ENCODE assay signal across 19 cellular contexts in genomic region chr19:16807416-16808274, GRCh38. TPM values are rescaled to one million over a fixed set of nuclear protein-coding genes. Genes with fewer than 3 reads are reported as not detected.
DNase-seq lines count a peak whose midpoint lies in the region; ATAC-seq and TF ChIP-seq lines count a peak whose summit lies in the region.
"Had no signal": no experiment of that assay in that cellular context is flagged by ENCODE, and none has a peak within 500 bp of the region (broad histone marks: within the 10 kb centered on the region; RNA-seq: fewer than 3 reads in every experiment).

No MANE protein-coding gene starts in this region.

- H3K79me1 ChIP-seq in neuronal stem cell (ENCODE audit: low read depth, low read length) (no peaks in the 10 kb centered on the region), mesenchymal stem cell (replicated peaks; ENCODE audit: low read length, poor library complexity, severe bottlenecking) (no peaks in the 10 kb centered on the region)

- H4K8ac ChIP-seq in neuronal stem cell (ENCODE audit: low read depth, low read length) (no peak overlapping the region), mesenchymal stem cell (ENCODE audit: low read length) (no peak overlapping the region)

- H3K4me1 ChIP-seq in HEK293 (ENCODE audit: control insufficient read depth, insufficient read depth, low read length), result no peaks in the 10 kb centered on the region
- H3K4me1 ChIP-seq in neuronal stem cell (ENCODE audit: control insufficient read depth in 2 of 2, insufficient read depth in 1 of 2, low read depth in 1 of 2, low read length in 2 of 2), result peaks cover 0 to 6% of the 10 kb centered on the region in 2 donors
- peaks cover 5% of the 10 kb centered on the region for H3K4me1 ChIP-seq in mesenchymal stem cell (ENCODE audit: control insufficient read depth, insufficient read depth, low read depth, low read length)
- H3K4me1 ChIP-seq: A549 had no signal

- WGBS in neuronal stem cell (ENCODE audit: extremely low coverage in 2 of 2, insufficient read length in 2 of 2, insufficient replicate concordance in 1 of 2), 2 donors, result no CpG with 5 or more reads among the region's 32 CpGs
- 89% methylated on average over 31 of the region's 32 CpGs for WGBS in mesenchymal stem cell

- H3K9me3 ChIP-seq in HEK293 (ENCODE audit: control insufficient read depth, insufficient read depth, low read depth, low read length) (no peaks in the 10 kb centered on the region), neuronal stem cell (replicated peaks in 1 of 2; ENCODE audit: control insufficient read depth in 2 of 2, insufficient read depth in 1 of 2, low read depth in 1 of 2, low read length in 2 of 2) (peaks cover 0 to 4% of the 10 kb centered on the region in 2 donors), mesenchymal stem cell (ENCODE audit: control insufficient read depth, low read length) (peaks cover 8% of the 10 kb centered on the region)
- H3K9me3 ChIP-seq: A549 had no signal

- H3K14ac ChIP-seq in neuronal stem cell (ENCODE audit: low read length), result no peak overlapping the region
- no peak overlapping the region for H3K14ac ChIP-seq in mesenchymal stem cell (ENCODE audit: low read length in 2 of 2)

- H3K23ac ChIP-seq in neuronal stem cell (ENCODE audit: low read depth, low read length, poor library complexity), result no peak overlapping the region
- no peak overlapping the region for H3K23ac ChIP-seq in mesenchymal stem cell (ENCODE audit: low read length in 2 of 2)

- ATAC-seq in HG02678 (IDR thresholded peaks at IDR 0.05; ENCODE audit: unreplicated experiment), result no peak
- ATAC-seq in HG03108 (IDR thresholded peaks at IDR 0.05; ENCODE audit: unreplicated experiment), result no peak
- ATAC-seq: A549, HepG2 had no signal

- H2AK5ac ChIP-seq in neuronal stem cell (ENCODE audit: low read depth, low read length), result peak overlapping the region; percentile 2
- H2AK5ac ChIP-seq in mesenchymal stem cell (ENCODE audit: low read length, severe bottlenecking), result no peak overlapping the region

- H3K9ac ChIP-seq in neuronal stem cell (ENCODE audit: low read depth, low read length, poor library complexity), result no peak overlapping the region
- H3K9ac ChIP-seq in mesenchymal stem cell (ENCODE audit: low read length), result no peak overlapping the region

- H3K27me3 ChIP-seq in neuronal stem cell (ENCODE audit: control insufficient read depth in 3 of 3, insufficient read depth in 3 of 3, low read depth in 1 of 3, low read length in 3 of 3) (no peaks in the 10 kb centered on the region), mesenchymal stem cell (ENCODE audit: control insufficient read depth in 1 of 2, insufficient read depth in 1 of 2, low read length in 2 of 2) (no peaks in the 10 kb centered on the region)

- H2AFZ ChIP-seq in neuronal stem cell (ENCODE audit: low read length) (peak overlapping the region; percentile 42), mesenchymal stem cell (ENCODE audit: low read depth, low read length) (no peak overlapping the region)

- H3K4me2 ChIP-seq in neuronal stem cell (ENCODE audit: insufficient read depth, low read length, poor library complexity, severe bottlenecking) (no peak overlapping the region), mesenchymal stem cell (ENCODE audit: low read length, poor library complexity, severe bottlenecking) (no peak overlapping the region)
- H3K4me2 ChIP-seq: A549 had no signal

- no peak for TF ChIP-seq CTCF in HEK293 (tag by site-specific recombination; IDR thresholded peaks at IDR 0.05)
- TF ChIP-seq CTCF in choroid plexus epithelial cell (conservative IDR thresholded peaks at IDR 0.05; ENCODE audit: low read depth, low read length), result no peak

- H2BK12ac ChIP-seq in neuronal stem cell (ENCODE audit: low read length) (no peak overlapping the region), mesenchymal stem cell (ENCODE audit: low read length in 2 of 2) (no peak overlapping the region)

- DNase-seq in NCI-H146 treated with DMSO at 0.1 percent for 48 hours (lab: John Stamatoyannopoulos, UW; ENCODE audit: unreplicated experiment) (peak; percentile 75), choroid plexus epithelial cell (ENCODE audit: low read depth) (peak; percentile 67), neuronal stem cell (ENCODE audit: low spot score) (no peak), mesenchymal stem cell (no peak), COR-L47 (lab: John Stamatoyannopoulos, UW) (no peak)
- DNase-seq: AML-193; Calu3; CD4-positive, alpha-beta T cell; DMS79 treated with DMSO at 0.1 percent for 48 hours; GF-D8; GOT3; H9 had no signal

- CTCF ChIA-PET in HEK293 (lab: Yijun Ruan, JAX), result no interaction called here

- H3K27ac ChIP-seq in HEK293 (ENCODE audit: extremely low read depth, low read depth, low read length) (no peak overlapping the region), neuronal stem cell (replicated peaks; ENCODE audit: low read length) (no peak overlapping the region), mesenchymal stem cell (ENCODE audit: low read length, poor library complexity, severe bottlenecking) (no peak overlapping the region)
- H3K27ac ChIP-seq: 22Rv1, A549, C4-2B had no signal

- H2BK15ac ChIP-seq in neuronal stem cell (ENCODE audit: low read length) (no peak overlapping the region), mesenchymal stem cell (ENCODE audit: low read depth, poor library complexity, severe bottlenecking) (no peak overlapping the region)

- H4K91ac ChIP-seq in neuronal stem cell (ENCODE audit: low read depth, low read length, poor library complexity) (no peak overlapping the region), mesenchymal stem cell (ENCODE audit: low read length) (no peak overlapping the region)

- POLR2A ChIA-PET in HEK293 (lab: Yijun Ruan, JAX), result interaction anchor here (0.6 kb wide), 1 partner anchor 31 kb away, joined by 4 read pairs; no protein-coding TSS in a partner anchor

- H2BK120ac ChIP-seq in neuronal stem cell (ENCODE audit: low read depth, low read length) (no peak overlapping the region), mesenchymal stem cell (ENCODE audit: low read depth, low read length) (no peak overlapping the region)

- H3K4ac ChIP-seq in neuronal stem cell (ENCODE audit: low read length) (no peak overlapping the region), mesenchymal stem cell (ENCODE audit: low read depth in 1 of 2, low read length in 2 of 2) (no peak overlapping the region)

- H3K4me3 ChIP-seq in HEK293 (ENCODE audit: low read depth, low read length) (no peak overlapping the region), choroid plexus epithelial cell (ENCODE audit: low read depth, low read length) (no peak overlapping the region), neuronal stem cell (ENCODE audit: low read length in 2 of 2) (no peak overlapping the region), mesenchymal stem cell (ENCODE audit: insufficient read depth in 1 of 2, low read depth in 1 of 2, low read length in 2 of 2) (no peak overlapping the region)
- H3K4me3 ChIP-seq: A549 had no signal

- H3K18ac ChIP-seq in neuronal stem cell (ENCODE audit: low read length) (peak overlapping the region; percentile 24), mesenchymal stem cell (ENCODE audit: low read depth in 1 of 2, low read length in 2 of 2) (no peak overlapping the region)

- no peaks in the 10 kb centered on the region; a peak in 1 of 3 replicates for H3K36me3 ChIP-seq in HEK293 (ENCODE audit: control insufficient read depth in 2 of 2, insufficient read depth in 1 of 2, low read length in 2 of 2)
- no peaks in the 10 kb centered on the region for H3K36me3 ChIP-seq in neuronal stem cell (replicated peaks in 1 of 2; ENCODE audit: control insufficient read depth in 2 of 2, insufficient read depth in 2 of 2, low read length in 2 of 2)
- no peaks in the 10 kb centered on the region for H3K36me3 ChIP-seq in mesenchymal stem cell (ENCODE audit: control insufficient read depth in 1 of 2, insufficient read depth in 2 of 2, low read depth in 1 of 2, low read length in 2 of 2)

- no peak overlapping the region for H2BK5ac ChIP-seq in neuronal stem cell (ENCODE audit: low read length)
- H2BK5ac ChIP-seq in mesenchymal stem cell (ENCODE audit: low read depth, low read length, poor library complexity, severe bottlenecking), result no peak overlapping the region

TF ChIP-seq in HEK293, 187 proteins besides CTCF, POLR2A, EP300 and RAD21:
- TF ChIP-seq ZNF148 (tag by site-specific recombination; IDR thresholded peaks at IDR 0.05; ENCODE audit: borderline replicate concordance) (no peak), GLIS1 (tag by site-specific recombination; IDR thresholded peaks at IDR 0.05) (peak; percentile 48), ZSCAN16 (tag by site-specific recombination; IDR thresholded peaks at IDR 0.05) (no peak), ZNF629 (tag by site-specific recombination; IDR thresholded peaks at IDR 0.05) (no peak), ZNF16 (tag by site-specific recombination; IDR thresholded peaks at IDR 0.05; ENCODE audit: low read depth) (no peak), ZNF366 (tag by site-specific recombination; conservative IDR thresholded peaks at IDR 0.05) (no peak), ZNF670 (tag by site-specific recombination; IDR thresholded peaks at IDR 0.05; ENCODE audit: low read depth) (no peak), ZFHX2 (tag by site-specific recombination; conservative IDR thresholded peaks at IDR 0.05) (no peak), ZIC2 (tag by site-specific recombination; IDR thresholded peaks at IDR 0.05) (peak; percentile 91), ZNF768 (tag by site-specific recombination; IDR thresholded peaks at IDR 0.05) (no peak)
TF ChIP-seq in HEK293: peak in this region for 2.

RNA-seq across cellular contexts. Expression of gene SIN3B, which starts 21.6 kb away (rescaled TPM):
- polyA plus RNA-seq in neuronal stem cell (2013, experiment 1 of 2), result 25.4 TPM
- 25.2 TPM for polyA plus RNA-seq in neuronal stem cell (2013, experiment 2 of 2)
- 30.8 TPM for polyA plus RNA-seq in mesenchymal stem cell (2013, experiment 1 of 2)
- 28.0 TPM for polyA plus RNA-seq in mesenchymal stem cell (2013, experiment 2 of 2)

Comparison
In these comparisons a context has a peak if more than half of its experiments do, and no peak if none do; other contexts are left out.
1. DNase-seq: peak in NCI-H146 treated with DMSO at 0.1 percent for 48 hours (single experiment) and choroid plexus epithelial cell (single experiment); none in neuronal stem cell (single experiment), mesenchymal stem cell (single experiment) and COR-L47 (single experiment).